In genomic region chr6:14665827-14666724, GRCh38 we compare ENCODE assay signal across 9 cellular contexts.
DNase-seq lines count a peak whose midpoint lies in the region; ATAC-seq and TF ChIP-seq lines count a peak whose summit lies in the region.
"Had no signal": no experiment of that assay in that cellular context is flagged by ENCODE, and none has a peak within 500 bp of the region (broad histone marks: within the 10 kb centered on the region; RNA-seq: fewer than 3 reads in every experiment).

No MANE protein-coding gene starts in this region.

- intact Hi-C loops in A673 (cut with micrococcal nuclease; ENCODE audit: unreplicated experiment) = no loop called here

- peak overlapping the region; percentile 1 for H3K27ac Mint-ChIP-seq in T-helper 1 cell treated with Interleukin-12 subunit alpha and Interleukin-12 subunit beta and Interleukin-4 antibody, amounts not matched to agents 30 μg/mL and 1 μg/mL, for 36 hours

- H3K36me3 ChIP-seq in gastroesophageal sphincter (no peaks in the 10 kb centered on the region), BE2C (no peaks in the 10 kb centered on the region), A673 (ENCODE audit: insufficient read depth, low read length, poor library complexity, severe bottlenecking) (no peaks in the 10 kb centered on the region)
- H3K36me3 ChIP-seq: pancreas had no signal

- no peak for TF ChIP-seq POLR2A in gastroesophageal sphincter (IDR thresholded peaks at IDR 0.05)

- TF ChIP-seq CTCF in gastroesophageal sphincter (IDR thresholded peaks at IDR 0.05) (no peak), BE2C (IDR thresholded peaks at IDR 0.05; ENCODE audit: low read depth, low read length) (no peak), A673 (conservative IDR thresholded peaks at IDR 0.05; ENCODE audit: low read depth, low read length) (no peak)

- H3K4me3 ChIP-seq in gastroesophageal sphincter (no peak overlapping the region), BE2C (ENCODE audit: low read depth, low read length) (no peak overlapping the region), A673 (ENCODE audit: low read depth, low read length, poor library complexity, severe bottlenecking) (no peak overlapping the region)
- H3K4me3 ChIP-seq: pancreas had no signal

- H3K27me3 ChIP-seq in gastroesophageal sphincter = no peaks in the 10 kb centered on the region
- no peaks in the 10 kb centered on the region for H3K27me3 ChIP-seq in BE2C
- H3K27me3 ChIP-seq in A673 (replicated peaks; ENCODE audit: insufficient read depth, low read depth, low read length, poor library complexity) = no peaks in the 10 kb centered on the region
- H3K27me3 ChIP-seq: pancreas had no signal

- peak; percentile 57 for ATAC-seq in gastroesophageal sphincter

- H3K4me1 Mint-ChIP-seq in T-helper 1 cell treated with Interleukin-12 subunit alpha and Interleukin-12 subunit beta and Interleukin-4 antibody, amounts not matched to agents 30 μg/mL and 1 μg/mL, for 36 hours (ENCODE audit: low read depth) = peaks cover 21% of the 10 kb centered on the region

- H3K36me3 Mint-ChIP-seq in T-helper 1 cell treated with Interleukin-12 subunit alpha and Interleukin-12 subunit beta and Interleukin-4 antibody, amounts not matched to agents 30 μg/mL and 1 μg/mL, for 36 hours (ENCODE audit: low read depth) = no peaks in the 10 kb centered on the region

- no peaks in the 10 kb centered on the region for H3K9me3 ChIP-seq in gastroesophageal sphincter
- no peaks in the 10 kb centered on the region for H3K9me3 ChIP-seq in BE2C
- H3K9me3 ChIP-seq in A673 (ENCODE audit: low read depth, low read length, poor library complexity, severe bottlenecking) = no peaks in the 10 kb centered on the region
- H3K9me3 ChIP-seq: pancreas had no signal

- no TSS peak for BruUV-seq in A673 (replicated peaks; lab: Mats Ljungman, UMichigan)

- peaks cover 46% of the 10 kb centered on the region for H3K27me3 Mint-ChIP-seq in T-helper 1 cell treated with Interleukin-12 subunit alpha and Interleukin-12 subunit beta and Interleukin-4 antibody, amounts not matched to agents 30 μg/mL and 1 μg/mL, for 36 hours (ENCODE audit: low read depth)

- H3K9me3 Mint-ChIP-seq in T-helper 1 cell treated with Interleukin-12 subunit alpha and Interleukin-12 subunit beta and Interleukin-4 antibody, amounts not matched to agents 30 μg/mL and 1 μg/mL, for 36 hours = no peaks in the 10 kb centered on the region

- TF ChIP-seq EP300 in gastroesophageal sphincter (IDR thresholded peaks at IDR 0.05) = no peak

- peak; percentile 11 for DNase-seq in stimulated activated naive CD4-positive, alpha-beta T cell treated with Interleukin-2 at 50 U/mL for 16 hours (lab: John Stamatoyannopoulos, UW)
- DNase-seq in stimulated activated naive CD4-positive, alpha-beta T cell (lab: John Stamatoyannopoulos, UW) = no peak
- DNase-seq in HEK293T (ENCODE audit: extremely low spot score) (no peak), pons (ENCODE audit: low spot score) (no peak), BE2C (no peak), A673 (ENCODE audit: low spot score) (no peak)
- DNase-seq: pancreas had no signal

- POLR2A ChIA-PET in HEK293T (lab: Yijun Ruan, JAX) = no interaction called here
- POLR2A ChIA-PET in A673 (lab: Charles Lee; ENCODE audit: low non-redundant PET) = no interaction called here

- H3K27ac ChIP-seq in gastroesophageal sphincter = no peak overlapping the region
- H3K27ac ChIP-seq in A673 (ENCODE audit: low read depth, low read length, poor library complexity, severe bottlenecking) = no peak overlapping the region
- H3K27ac ChIP-seq: pancreas had no signal

- no peak overlapping the region for H3K4me3 Mint-ChIP-seq in T-helper 1 cell treated with Interleukin-12 subunit alpha and Interleukin-12 subunit beta and Interleukin-4 antibody, amounts not matched to agents 30 μg/mL and 1 μg/mL, for 36 hours

- CTCF ChIA-PET in HEK293T (lab: Yijun Ruan, JAX) = no interaction called here
- CTCF ChIA-PET in A673 (lab: Charles Lee) = no interaction called here

- WGBS in gastroesophageal sphincter (ENCODE audit: low coverage in 1 of 2), 2 donors = 89 to 90% methylated on average over 7 to 9 of the region's 11 CpGs

- no peaks in the 10 kb centered on the region for H3K4me1 ChIP-seq in gastroesophageal sphincter
- H3K4me1 ChIP-seq in BE2C = peaks cover 5% of the 10 kb centered on the region; the same call in 1 of the 2 replicates
- peaks cover 2% of the 10 kb centered on the region for H3K4me1 ChIP-seq in A673 (ENCODE audit: insufficient read depth, low read length, poor library complexity, severe bottlenecking)
- H3K4me1 ChIP-seq: pancreas had no signal

TF ChIP-seq in HEK293T, 16 proteins besides CTCF, POLR2A, EP300 and RAD21:
- TF ChIP-seq FOXK2 (IDR thresholded peaks at IDR 0.05) = no peak
- no peak for TF ChIP-seq L3MBTL2 (conservative IDR thresholded peaks at IDR 0.05)
- no peak for TF ChIP-seq FOXA1 (IDR thresholded peaks at IDR 0.05)
- TF ChIP-seq ARNT (IDR thresholded peaks at IDR 0.05) = no peak
- TF ChIP-seq ZNF384 (IDR thresholded peaks at IDR 0.05) = no peak
- no peak for TF ChIP-seq TARDBP (IDR thresholded peaks at IDR 0.05)
- no peak for TF ChIP-seq NFRKB (IDR thresholded peaks at IDR 0.05)
- TF ChIP-seq CTBP1 (IDR thresholded peaks at IDR 0.05; ENCODE audit: borderline replicate concordance) = no peak
- no peak for TF ChIP-seq FOXM1 (IDR thresholded peaks at IDR 0.05; ENCODE audit: borderline replicate concordance)
